8 cellular contexts compared by ENCODE assay signal in genomic region chr3:50358355-50358926, GRCh38. TPM values are rescaled to one million over a fixed set of nuclear protein-coding genes. Genes with fewer than 3 reads are reported as not detected.
DNase-seq lines count a peak whose midpoint lies in the region; ATAC-seq, FAIRE-seq and TF ChIP-seq lines count a peak whose summit lies in the region.

No MANE protein-coding gene starts in this region.

- CTCF ChIA-PET in A549 (lab: Yijun Ruan, JAX), result no interaction called here
- CTCF ChIA-PET in IMR-90 (lab: Yijun Ruan, JAX), result no interaction called here
- CTCF ChIA-PET in GM10248 (lab: Yijun Ruan, JAX), result interaction anchor here (2.8 kb wide), 1 partner anchor 184 kb away, joined by 8 read pairs; no protein-coding TSS in a partner anchor

- peaks cover 37% of the 10 kb centered on the region for H3K36me3 ChIP-seq in IMR-90 (ENCODE audit: control insufficient read depth, insufficient read depth, low read length)
- peaks cover 5% of the 10 kb centered on the region for H3K36me3 ChIP-seq in mucosa of stomach (ENCODE audit: control insufficient read depth, insufficient read depth, low read length)

- no peak for TF ChIP-seq RAD21 in A549 (conservative IDR thresholded peaks at IDR 0.05 in 1 of 2, IDR thresholded peaks at IDR 0.05 in 1 of 2)
- TF ChIP-seq RAD21 in IMR-90 (IDR thresholded peaks at IDR 0.05; ENCODE audit: low read length), result no peak

- H3K9me3 ChIP-seq in A549 (no peaks in the 10 kb centered on the region), IMR-90 (ENCODE audit: control insufficient read depth, insufficient read depth, low read length) (no peaks in the 10 kb centered on the region), mucosa of stomach (ENCODE audit: control insufficient read depth, low read length) (no peaks in the 10 kb centered on the region)

- no peak for TF ChIP-seq POLR2A in A549 (IDR thresholded peaks at IDR 0.05; ENCODE audit: low read length)
- no peak for TF ChIP-seq POLR2A in IMR-90 (IDR thresholded peaks at IDR 0.05; ENCODE audit: low read depth, low read length)

- no peak overlapping the region for H2BK5ac ChIP-seq in IMR-90 (ENCODE audit: low read depth, low read length, poor library complexity, severe bottlenecking)

- H3K4ac ChIP-seq in IMR-90 (ENCODE audit: low read depth, low read length), result peak overlapping the region; percentile 92

- H3K18ac ChIP-seq in IMR-90 (ENCODE audit: low read depth, low read length), result no peak overlapping the region

- H4K8ac ChIP-seq in IMR-90 (ENCODE audit: low read depth in 2 of 2, low read length in 2 of 2), result peak overlapping the region; percentile 41 to 98; a peak in 2 of 4 replicates

- peaks cover 25% of the 10 kb centered on the region for H3K4me1 ChIP-seq in A549
- H3K4me1 ChIP-seq in IMR-90 (ENCODE audit: control insufficient read depth, insufficient read depth, low read length), result peaks cover 26% of the 10 kb centered on the region
- peaks cover 35% of the 10 kb centered on the region for H3K4me1 ChIP-seq in mucosa of stomach (ENCODE audit: control insufficient read depth, insufficient read depth, low read length)

- dilution Hi-C loops in IMR-90 (cut with HindIII; ENCODE audit: low sequenced_read_pairs, unreplicated experiment), result no loop called here

- H2BK20ac ChIP-seq in IMR-90 (ENCODE audit: low read depth, low read length), result no peak overlapping the region

- peak overlapping the region; percentile 100 for H3K4me3 ChIP-seq in A549
- H3K4me3 ChIP-seq in IMR-90 (ENCODE audit: insufficient read depth, low read depth, low read length), result peak overlapping the region; percentile 76
- H3K4me3 ChIP-seq in cardiac fibroblast (replicated peaks in 1 of 2; ENCODE audit: low read depth in 2 of 2, low read length in 2 of 2), result peak overlapping the region; percentile 88 to 94
- H3K4me3 ChIP-seq in mucosa of stomach (ENCODE audit: low read length), result peak overlapping the region; percentile 85

- peak overlapping the region; percentile 99 for H2AK9ac ChIP-seq in IMR-90 (replicated peaks; ENCODE audit: low read depth, low read length, poor library complexity)

- no peak for TF ChIP-seq CTCF in A549 (IDR thresholded peaks at IDR 0.05)
- TF ChIP-seq CTCF in IMR-90 (conservative IDR thresholded peaks at IDR 0.05; ENCODE audit: low read depth, low read length), result no peak
- no peak for TF ChIP-seq CTCF in cardiac fibroblast (IDR thresholded peaks at IDR 0.05; ENCODE audit: low read depth, low read length)
- no peak for TF ChIP-seq CTCF in GM10248 (IDR thresholded peaks at IDR 0.05; ENCODE audit: control extremely low read depth, extremely low read depth, low read depth, missing control alignments)

- H3K27me3 ChIP-seq in IMR-90 (ENCODE audit: control insufficient read depth, insufficient read depth, low read length) (no peaks in the 10 kb centered on the region), mucosa of stomach (ENCODE audit: control insufficient read depth, insufficient read depth, low read length) (no peaks in the 10 kb centered on the region)

- TF ChIP-seq EP300 in A549 (IDR thresholded peaks at IDR 0.05), result no peak

- POLR2A ChIA-PET in A549 (lab: Yijun Ruan, JAX), result no interaction called here
- POLR2A ChIA-PET in IMR-90 (lab: Charles Lee; ENCODE audit: unreplicated experiment), result no interaction called here
- POLR2A ChIA-PET in GM10248 (lab: Yijun Ruan, JAX), result no interaction called here

- ATAC-seq in A549 (no peak), IMR-90 (ENCODE audit: low read depth) (no peak), HG03045 (IDR thresholded peaks at IDR 0.05; ENCODE audit: unreplicated experiment) (no peak)

- H3K27ac ChIP-seq in A549 (peak overlapping the region; percentile 94 to 100), IMR-90 (ENCODE audit: insufficient read depth, low read length) (peak overlapping the region; percentile 87)

- peak overlapping the region; percentile 99 for H3K14ac ChIP-seq in IMR-90 (replicated peaks; ENCODE audit: low read depth, low read length)

- H3K23ac ChIP-seq in IMR-90 (ENCODE audit: low read depth, low read length), result peak overlapping the region; percentile 50

- no peak overlapping the region for H2BK15ac ChIP-seq in IMR-90 (ENCODE audit: low read depth, low read length)

- H3K9ac ChIP-seq in IMR-90 (ENCODE audit: low read depth, low read length) (peak overlapping the region; percentile 94), mucosa of stomach (ENCODE audit: low read length) (peak overlapping the region; percentile 91)

- H3K4me2 ChIP-seq in A549 (peak overlapping the region; percentile 95), IMR-90 (ENCODE audit: low read depth, low read length) (peak overlapping the region; percentile 94)

- intact Hi-C loops in IMR-90 (cut with micrococcal nuclease), result no loop called here

- H2AFZ ChIP-seq in IMR-90 (replicated peaks; ENCODE audit: low read length, poor library complexity), result peak overlapping the region; percentile 97

- H4K5ac ChIP-seq in IMR-90 (ENCODE audit: low read depth, low read length), result no peak overlapping the region

- H2AK5ac ChIP-seq in IMR-90 (ENCODE audit: low read depth, low read length), result peak overlapping the region; percentile 94

- FAIRE-seq in A549 (lab: Jason Lieb, UNC) (no peak), HTR-8/SVneo (lab: Jason Lieb, UNC) (no peak)

- H4K20me1 ChIP-seq in IMR-90 (ENCODE audit: insufficient read depth, low read length), result peaks cover 46% of the 10 kb centered on the region

- BruUV-seq in IMR-90 (replicated peaks; lab: Mats Ljungman, UMichigan), result no TSS peak

- in situ Hi-C loops in IMR-90 (cut with MboI; ENCODE audit: low sequenced_read_pairs), result no loop called here

- H3K56ac ChIP-seq in IMR-90 (ENCODE audit: extremely low read depth, insufficient read depth, low read length), result no peak overlapping the region

- H2BK120ac ChIP-seq in IMR-90 (ENCODE audit: low read depth, low read length), result no peak overlapping the region

- no peak overlapping the region for H4K91ac ChIP-seq in IMR-90 (ENCODE audit: insufficient read depth, low read depth, low read length)

- 59% methylated on average over 14 of the region's 25 CpGs for WGBS in A549 (ENCODE audit: missing lambda C conversion rate)
- 56% methylated on average over 16 of the region's 25 CpGs; no CpG with 5 or more reads in 1 of the 2 experiments for WGBS in IMR-90 (ENCODE audit: extremely low coverage in 2 of 2, insufficient read length in 1 of 2), 2 experiments

- peaks cover 17% of the 10 kb centered on the region for H3K9me1 ChIP-seq in IMR-90 (ENCODE audit: insufficient read depth, low read length)

- DNase-seq in A549 (ENCODE audit: low read depth in 1 of 2, low spot score in 1 of 2), result no peak
- no peak for DNase-seq in IMR-90
- DNase-seq in cardiac fibroblast (ENCODE audit: low read depth in 2 of 2), result no peak
- DNase-seq in GM10248 (ENCODE audit: extremely low spot score), result no peak
- no peak for DNase-seq in HTR-8/SVneo (ENCODE audit: insufficient read length, low spot score)
- DNase-seq in NCI-H1417 treated with DMSO at 0.1 percent for 48 hours (lab: John Stamatoyannopoulos, UW), result no peak

- H3K79me1 ChIP-seq in IMR-90 (ENCODE audit: low read depth in 1 of 2, low read length in 2 of 2), result peaks cover 0 to 53% of the 10 kb centered on the region in 2 experiments; a peak in 2 of 4 replicates

RNA-seq across cellular contexts. Expression of gene TMEM115, which starts 0.9 kb away (rescaled TPM):
- polyA plus RNA-seq in A549 (2011; rRNA removed) (17.4 and 18.8 TPM in 2 replicates), A549 (2017; fragmentation: RNase III; extraction: RNeasy Plus Mini Kit Qiagen cat#74134 plus additional on column Dnase treatment) (22.0 to 26.8 TPM (median 26.8 TPM) in 3 replicates), IMR-90 (2012; rRNA removed) (47.3 and 54.3 TPM in 2 replicates)
- 27.1 and 37.1 TPM in 2 replicates for polyA plus RNA-seq in A549 (2012; cell fraction: cytosol; rRNA removed)
- 37.4 and 48.2 TPM in 2 replicates for polyA plus RNA-seq in A549 (2012; cell fraction: nucleus; rRNA removed)
- 28.8 and 30.0 TPM in 2 replicates for polyA minus RNA-seq in A549 (2011; rRNA and poly(A)+ RNA removed)
- total RNA-seq in IMR-90 (2012; rRNA removed), result 35.3 and 35.6 TPM in 2 replicates
- 52.1 and 61.0 TPM in 2 replicates for polyA plus RNA-seq in IMR-90 (2012; cell fraction: cytosol; rRNA removed)
- 14.6 and 28.3 TPM in 2 replicates for polyA plus RNA-seq in IMR-90 (2012; cell fraction: nucleus; rRNA removed; ENCODE audit: low replicate concordance)

RNA-seq across cellular contexts. Expression of gene CYB561D2, which starts 7.8 kb away (rescaled TPM):
- polyA plus RNA-seq in A549 (2011; rRNA removed) (14.4 and 23.1 TPM in 2 replicates), A549 (2017; fragmentation: RNase III; extraction: RNeasy Plus Mini Kit Qiagen cat#74134 plus additional on column Dnase treatment) (17.2 to 17.9 TPM (median 17.7 TPM) in 3 replicates), IMR-90 (2012; rRNA removed) (31.7 and 41.5 TPM in 2 replicates)
- 37.7 and 45.1 TPM in 2 replicates for polyA plus RNA-seq in A549 (2012; cell fraction: cytosol; rRNA removed)
- 56.1 and 71.5 TPM in 2 replicates for polyA plus RNA-seq in A549 (2012; cell fraction: nucleus; rRNA removed)
- 19.1 and 19.3 TPM in 2 replicates for polyA minus RNA-seq in A549 (2011; rRNA and poly(A)+ RNA removed)
- 26.1 and 29.2 TPM in 2 replicates for total RNA-seq in IMR-90 (2012; rRNA removed)
- polyA plus RNA-seq in IMR-90 (2012; cell fraction: cytosol; rRNA removed), result 28.2 and 48.4 TPM in 2 replicates
- polyA plus RNA-seq in IMR-90 (2012; cell fraction: nucleus; rRNA removed; ENCODE audit: low replicate concordance), result 41.4 and 73.4 TPM in 2 replicates

RNA-seq across cellular contexts. Expression of gene NPRL2, which starts 7.9 kb away (rescaled TPM):
- polyA plus RNA-seq in A549 (2011; rRNA removed), result 19.9 and 28.5 TPM in 2 replicates
- polyA plus RNA-seq in A549 (2012; cell fraction: cytosol; rRNA removed), result 30.0 and 31.9 TPM in 2 replicates
- polyA plus RNA-seq in A549 (2012; cell fraction: nucleus; rRNA removed), result 46.0 and 46.7 TPM in 2 replicates
- polyA plus RNA-seq in A549 (2017; fragmentation: RNase III; extraction: RNeasy Plus Mini Kit Qiagen cat#74134 plus additional on column Dnase treatment), result 17.5 to 19.5 TPM (median 17.7 TPM) in 3 replicates
- polyA minus RNA-seq in A549 (2011; rRNA and poly(A)+ RNA removed), result 25.1 and 31.7 TPM in 2 replicates
- total RNA-seq in IMR-90 (2012; rRNA removed), result 27.5 and 38.7 TPM in 2 replicates
- 38.3 and 38.5 TPM in 2 replicates for polyA plus RNA-seq in IMR-90 (2012; rRNA removed)
- polyA plus RNA-seq in IMR-90 (2012; cell fraction: cytosol; rRNA removed), result 25.2 and 33.3 TPM in 2 replicates
- 62.9 and 100 TPM in 2 replicates for polyA plus RNA-seq in IMR-90 (2012; cell fraction: nucleus; rRNA removed; ENCODE audit: low replicate concordance)

RNA-seq across cellular contexts. Expression of gene ZMYND10, which starts 12.9 kb away (rescaled TPM):
- 0.41 and 0.43 TPM in 2 replicates for polyA plus RNA-seq in A549 (2011; rRNA removed)
- 1.0 TPM in 2 replicates for polyA plus RNA-seq in A549 (2012; cell fraction: cytosol; rRNA removed)
- polyA plus RNA-seq in A549 (2012; cell fraction: nucleus; rRNA removed), result 1.5 and 2.1 TPM in 2 replicates
- 0.71 to 0.84 TPM (median 0.77 TPM) in 3 replicates for polyA plus RNA-seq in A549 (2017; fragmentation: RNase III; extraction: RNeasy Plus Mini Kit Qiagen cat#74134 plus additional on column Dnase treatment)
- 1.0 and 2.0 TPM in 2 replicates for polyA minus RNA-seq in A549 (2011; rRNA and poly(A)+ RNA removed)
- 0.83 and 1.1 TPM in 2 replicates for total RNA-seq in IMR-90 (2012; rRNA removed)
- 1.1 and 1.4 TPM in 2 replicates for polyA plus RNA-seq in IMR-90 (2012; rRNA removed)
- polyA plus RNA-seq in IMR-90 (2012; cell fraction: cytosol; rRNA removed), result 1.3 and 2.1 TPM in 2 replicates
- polyA plus RNA-seq in IMR-90 (2012; cell fraction: nucleus; rRNA removed; ENCODE audit: low replicate concordance), result 2.2 and 2.7 TPM in 2 replicates

RNA-seq across cellular contexts. Expression of gene RASSF1, which starts 17.8 kb away (rescaled TPM):
- polyA plus RNA-seq in A549 (2011; rRNA removed) (11.9 and 15.4 TPM in 2 replicates), A549 (2017; fragmentation: RNase III; extraction: RNeasy Plus Mini Kit Qiagen cat#74134 plus additional on column Dnase treatment) (14.4 to 15.7 TPM (median 15.5 TPM) in 3 replicates), IMR-90 (2012; rRNA removed) (53.4 and 55.6 TPM in 2 replicates)
- polyA plus RNA-seq in A549 (2012; cell fraction: cytosol; rRNA removed), result 31.2 and 35.2 TPM in 2 replicates
- polyA plus RNA-seq in A549 (2012; cell fraction: nucleus; rRNA removed), result 35.4 and 41.5 TPM in 2 replicates
- polyA minus RNA-seq in A549 (2011; rRNA and poly(A)+ RNA removed), result 3.4 and 6.4 TPM in 2 replicates
- total RNA-seq in IMR-90 (2012; rRNA removed), result 17.4 and 18.3 TPM in 2 replicates
- 48.6 and 60.5 TPM in 2 replicates for polyA plus RNA-seq in IMR-90 (2012; cell fraction: cytosol; rRNA removed)
- 77.2 and 105 TPM in 2 replicates for polyA plus RNA-seq in IMR-90 (2012; cell fraction: nucleus; rRNA removed; ENCODE audit: low replicate concordance)
